ENCODE assay signal across 18 cellular contexts in genomic region chr15:92365079-92365478, GRCh38. TPM values are rescaled to one million over a fixed set of nuclear protein-coding genes. Genes with fewer than 3 reads are reported as not detected.
DNase-seq lines count a peak whose midpoint lies in the region; ATAC-seq and TF ChIP-seq lines count a peak whose summit lies in the region.
"Had no signal": no experiment of that assay in that cellular context is flagged by ENCODE, and none has a peak within 500 bp of the region (broad histone marks: within the 10 kb centered on the region; RNA-seq: fewer than 3 reads in every experiment).

No MANE protein-coding gene starts in this region.

- H3K9me3 Mint-ChIP-seq in endodermal cell: peaks cover 5% of the 10 kb centered on the region
- no peaks in the 10 kb centered on the region for H3K9me3 Mint-ChIP-seq in mesothelial cell of epicardium
- H3K9me3 Mint-ChIP-seq: activated CD4-positive, alpha-beta T cell treated with anti-CD3 and anti-CD28 coated beads, Interleukin-2, amount 10 ng/mL, durations not matched to agents 24 days and 14 days had no signal

- ATAC-seq in HG02763 (IDR thresholded peaks at IDR 0.05; ENCODE audit: unreplicated experiment): no peak
- no peak for ATAC-seq in HG02798 (IDR thresholded peaks at IDR 0.05; ENCODE audit: poor library complexity, unreplicated experiment)

- H3K36me3 Mint-ChIP-seq in endodermal cell (ENCODE audit: low read depth) (no peaks in the 10 kb centered on the region), mesothelial cell of epicardium (no peaks in the 10 kb centered on the region)
- H3K36me3 Mint-ChIP-seq: neural progenitor cell had no signal

- peak; percentile 22 for DNase-seq in AG20443 (ENCODE audit: low spot score)
- peak; percentile 88 for DNase-seq in NCI-H460 (ENCODE audit: extremely low read depth, low read depth)
- peak; percentile 67 for DNase-seq in endodermal cell
- DNase-seq in mesothelial cell of epicardium (ENCODE audit: low spot score in 2 of 2, unreplicated experiment in 2 of 2): peak; percentile 40 to 60
- DNase-seq in stimulated activated CD4-positive, alpha-beta T cell treated with anti-CD3 and anti-CD28 coated beads, Interleukin-15, amount 100 ng/mL, for 24 hours: no peak
- no peak for DNase-seq in DMS53 treated with DMSO at 0.1 percent for 48 hours (lab: John Stamatoyannopoulos, UW; ENCODE audit: unreplicated experiment)
- DNase-seq: activated CD4-positive, alpha-beta T cell treated with anti-CD3 and anti-CD28 coated beads, Interleukin-2, amount 10 ng/mL, durations not matched to agents 24 days and 14 days; activated T-cell treated with anti-CD3 and anti-CD28 coated beads for 4 hours; erythroblast; GM23248; hypothalamus; NCI-H187; Right ventricle myocardium superior; stimulated activated CD4-positive, alpha-beta T cell treated with anti-CD3 and anti-CD28 coated beads, Interleukin-4, amount 100 ng/mL, for 1 hour had no signal

- WGBS in endodermal cell (ENCODE audit: insufficient coverage in 1 of 2, insufficient read length in 1 of 2), 2 experiments: 37 to 45% methylated on average over 5 to 6 of the region's 6 CpGs

- H3K27me3 Mint-ChIP-seq in endodermal cell (ENCODE audit: insufficient read depth) (peaks cover 5% of the 10 kb centered on the region), mesothelial cell of epicardium (ENCODE audit: low read depth) (no peaks in the 10 kb centered on the region)

- H3K4me3 ChIP-seq in endodermal cell (ENCODE audit: low read length): no peak overlapping the region
- H3K4me3 ChIP-seq: GM23248, neural progenitor cell had no signal

- H3K9me3 ChIP-seq in endodermal cell (ENCODE audit: control insufficient read depth, low read length): peaks cover 8% of the 10 kb centered on the region

- H3K27ac Mint-ChIP-seq in endodermal cell: no peak overlapping the region
- peak overlapping the region; percentile 72 for H3K27ac Mint-ChIP-seq in mesothelial cell of epicardium
- H3K27ac Mint-ChIP-seq: activated CD4-positive, alpha-beta T cell treated with anti-CD3 and anti-CD28 coated beads, Interleukin-2, amount 10 ng/mL, durations not matched to agents 24 days and 14 days had no signal

- H3K27ac ChIP-seq in endodermal cell (ENCODE audit: low read depth, low read length): no peak overlapping the region
- H3K27ac ChIP-seq: GM23248, neural progenitor cell had no signal

- H3K36me3 ChIP-seq in endodermal cell (ENCODE audit: control insufficient read depth, insufficient read depth, low read length): no peaks in the 10 kb centered on the region
- H3K36me3 ChIP-seq: neural progenitor cell had no signal

- peaks cover 4% of the 10 kb centered on the region for H3K4me1 ChIP-seq in endodermal cell (ENCODE audit: control insufficient read depth, insufficient read depth, low read length)

- H3K9ac ChIP-seq in endodermal cell (ENCODE audit: extremely low read depth, low read length, poor library complexity, severe bottlenecking): no peak overlapping the region
- H3K9ac ChIP-seq: GM23248, neural progenitor cell had no signal

- H3K4me3 Mint-ChIP-seq in endodermal cell: no peak overlapping the region
- peak overlapping the region; percentile 13 for H3K4me3 Mint-ChIP-seq in mesothelial cell of epicardium
- H3K4me3 Mint-ChIP-seq: activated CD4-positive, alpha-beta T cell treated with anti-CD3 and anti-CD28 coated beads, Interleukin-2, amount 10 ng/mL, durations not matched to agents 24 days and 14 days; neural progenitor cell had no signal

- H3K4me1 Mint-ChIP-seq in endodermal cell (peaks cover 26% of the 10 kb centered on the region), mesothelial cell of epicardium (peaks cover 48% of the 10 kb centered on the region)
- H3K4me1 Mint-ChIP-seq: activated CD4-positive, alpha-beta T cell treated with anti-CD3 and anti-CD28 coated beads, Interleukin-2, amount 10 ng/mL, durations not matched to agents 24 days and 14 days had no signal

- no peaks in the 10 kb centered on the region for H3K27me3 ChIP-seq in endodermal cell (ENCODE audit: control insufficient read depth, insufficient read depth, low read length, poor library complexity, severe bottlenecking)
- H3K27me3 ChIP-seq: neural progenitor cell had no signal

- TF ChIP-seq CTCF in endodermal cell (conservative IDR thresholded peaks at IDR 0.05): no peak
- no peak for TF ChIP-seq CTCF in mesothelial cell of epicardium (IDR thresholded peaks at IDR 0.05; ENCODE audit: unreplicated experiment)

RNA-seq across cellular contexts. Expression of gene ST8SIA2, which starts 28.6 kb away (rescaled TPM):
- total RNA-seq in NCI-H460 (2014; rRNA removed; shearing (Covaris generic)): 1.9 and 2.6 TPM in 2 replicates
- polyA plus RNA-seq in NCI-H460 (2014; cell fraction: nucleus; rRNA removed): 2.2 and 6.5 TPM in 2 replicates
- total RNA-seq in endodermal cell: 1 to 10 TPM; 8.1 to 8.9 TPM
- 26.1 TPM for polyA plus RNA-seq in endodermal cell (2013, experiment 1 of 2)
- polyA plus RNA-seq in endodermal cell (2013, experiment 2 of 2): 23.9 TPM
- total RNA-seq in mesothelial cell of epicardium: 10.8 to 12.1 TPM (median 11.6 TPM) in 3 replicates
- total RNA-seq: activated CD4-positive, alpha-beta T cell treated with anti-CD3 and anti-CD28 coated beads, Interleukin-2, amount 10 ng/mL, durations not matched to agents 24 days and 14 days; GM23248; T-helper 2 cell treated with Interferon-gamma antibody and Interleukin-4, amounts not matched to agents 100 ng/mL and 5 ng/mL, for 36 hours had no signal
- polyA plus RNA-seq: GM23248 had no signal

Comparison
In these comparisons a context has a peak if more than half of its experiments do, and no peak if none do; other contexts are left out.
1. DNase-seq: peak in AG20443 (single experiment), NCI-H460 (single experiment), endodermal cell (single experiment) and mesothelial cell of epicardium (2 of 2); none in stimulated activated CD4-positive, alpha-beta T cell treated with anti-CD3 and anti-CD28 coated beads, Interleukin-15, amount 100 ng/mL, for 24 hours (single experiment) and DMS53 treated with DMSO at 0.1 percent for 48 hours (single experiment).